In genomic region chr14:104687601-104688504, GRCh38 we compare ENCODE assay signal across 2 cellular contexts.
TF ChIP-seq lines count a peak whose summit lies in the region.

No MANE protein-coding gene starts in this region.

TF ChIP-seq in HCT116, 20 proteins besides CTCF, POLR2A, EP300 and RAD21 (continued from another document):
- TF ChIP-seq ZBTB33 (IDR thresholded peaks at IDR 0.05; ENCODE audit: extremely low read depth, insufficient replicate concordance, low read length) = peak; percentile 23
- no peak for TF ChIP-seq REST (IDR thresholded peaks at IDR 0.05; ENCODE audit: low read depth)

TF ChIP-seq in WTC11, 78 proteins besides CTCF, POLR2A, EP300 and RAD21 (continued from another document):
- TF ChIP-seq ZNF532 (CRISPR knock-in tag; IDR thresholded peaks at IDR 0.05; ENCODE audit: borderline replicate concordance) = no peak
